13 cellular contexts compared by ENCODE assay signal in genomic region chr1:151728151-151728711, GRCh38. TPM values are rescaled to one million over a fixed set of nuclear protein-coding genes. Genes with fewer than 3 reads are reported as not detected.
DNase-seq lines count a peak whose midpoint lies in the region; FAIRE-seq and TF ChIP-seq lines count a peak whose summit lies in the region.
"Had no signal": no experiment of that assay in that cellular context is flagged by ENCODE, and none has a peak within 500 bp of the region (broad histone marks: within the 10 kb centered on the region; RNA-seq: fewer than 3 reads in every experiment).

No MANE protein-coding gene starts in this region.

- TF ChIP-seq CTCF in AG04450 (IDR thresholded peaks at IDR 0.05; ENCODE audit: low read depth, low read length): no peak
- TF ChIP-seq CTCF in fibroblast of the aortic adventitia (IDR thresholded peaks at IDR 0.05; ENCODE audit: insufficient read depth, low read length): no peak
- no peak for TF ChIP-seq CTCF in Caco-2 (IDR thresholded peaks at IDR 0.05; ENCODE audit: insufficient read depth in 1 of 2, low read depth in 1 of 2, low read length in 1 of 2, severe bottlenecking in 1 of 2, unreplicated experiment in 1 of 2)

- H3K36me3 Mint-ChIP-seq in Caco-2 (ENCODE audit: insufficient read depth, unreplicated experiment): no peaks in the 10 kb centered on the region

- no peaks in the 10 kb centered on the region for H3K9me3 Mint-ChIP-seq in Caco-2 (ENCODE audit: unreplicated experiment)

- no peak overlapping the region for H3K27ac ChIP-seq in AG04450 (ENCODE audit: low read depth, low read length)
- H3K27ac ChIP-seq: BLaER1, KMS-11, SJCRH30 had no signal

- no peaks in the 10 kb centered on the region for H3K36me3 ChIP-seq in NT2/D1 (ENCODE audit: insufficient read depth, insufficient read length, low read length)
- H3K36me3 ChIP-seq in Caco-2 (ENCODE audit: control insufficient read depth, insufficient read depth, low read length): no peaks in the 10 kb centered on the region
- H3K36me3 ChIP-seq: BLaER1, SJCRH30, stomach had no signal

- H3K4me3 Mint-ChIP-seq in Caco-2 (ENCODE audit: unreplicated experiment): no peak overlapping the region

- no peak for TF ChIP-seq POLR2A in GM12892 (IDR thresholded peaks at IDR 0.05; ENCODE audit: low read depth, low read length)

- DNase-seq in AG04450 (ENCODE audit: low read depth, low spot score): peak; percentile 16
- peak; percentile 30 for DNase-seq in NT2/D1 (ENCODE audit: low read depth, low spot score)
- peak; percentile 74 for DNase-seq in fibroblast of the aortic adventitia (ENCODE audit: low read depth)
- DNase-seq in myocyte (ENCODE audit: low read depth): peak; percentile 63
- DNase-seq in NK-92 (lab: John Stamatoyannopoulos, UW; ENCODE audit: unreplicated experiment): no peak
- no peak for DNase-seq in GM12892 (ENCODE audit: insufficient read length)
- no peak for DNase-seq in central memory CD4-positive, alpha-beta T cell
- DNase-seq in Caco-2: no peak
- DNase-seq: stomach had no signal

- H3K27me3 ChIP-seq in AG04450 (ENCODE audit: control insufficient read depth, insufficient read depth, low read length): peaks cover 42% of the 10 kb centered on the region
- H3K27me3 ChIP-seq in NT2/D1 (ENCODE audit: insufficient read depth, insufficient read length): peaks cover 3% of the 10 kb centered on the region
- H3K27me3 ChIP-seq in Caco-2 (replicated peaks; ENCODE audit: control insufficient read depth, insufficient read depth, low read length): no peaks in the 10 kb centered on the region

- H3K9ac ChIP-seq in NT2/D1 (ENCODE audit: insufficient read length, low read depth): no peak overlapping the region
- H3K9ac ChIP-seq: BLaER1, KMS-11 had no signal

- CTCF ChIA-PET in AG04450 (lab: Charles Lee) (interaction anchor here (0.9 to 1.2 kb wide), 5 partner anchors 35 to 194 kb away, joined by 3 to 4 read pairs (median 3); no protein-coding TSS in a partner anchor), Caco-2 (lab: Charles Lee) (no interaction called here)

- H3K4me3 ChIP-seq in AG04450 (ENCODE audit: low read depth, low read length) (no peak overlapping the region), NT2/D1 (ENCODE audit: insufficient read length, low read depth) (no peak overlapping the region), fibroblast of the aortic adventitia (ENCODE audit: low read depth, low read length) (peak overlapping the region; percentile 31), Caco-2 (ENCODE audit: low read depth, low read length) (no peak overlapping the region)
- H3K4me3 ChIP-seq: BLaER1, SJCRH30 had no signal

- POLR2A ChIA-PET in AG04450 (lab: Yijun Ruan, JAX) (interaction anchor here (0.7 kb wide), 1 partner anchor 8 kb away, joined by 5 read pairs; no protein-coding TSS in a partner anchor), Caco-2 (lab: Charles Lee) (interaction anchor here (0.6 kb wide), 1 partner anchor 154 kb away, joined by 3 read pairs; no protein-coding TSS in a partner anchor)

- H3K4me1 Mint-ChIP-seq in Caco-2 (ENCODE audit: low read depth, unreplicated experiment): peaks cover 16% of the 10 kb centered on the region

- H3K4me1 ChIP-seq in NT2/D1 (ENCODE audit: insufficient read depth, insufficient read length) (no peaks in the 10 kb centered on the region), Caco-2 (peaks cover 10% of the 10 kb centered on the region)
- H3K4me1 ChIP-seq: BLaER1, SJCRH30 had no signal

- FAIRE-seq in GM12892 (lab: Jason Lieb, UNC): no peak

- no peaks in the 10 kb centered on the region for H3K9me3 ChIP-seq in AG04450 (ENCODE audit: control insufficient read depth, insufficient read depth, low read length)
- H3K9me3 ChIP-seq in NT2/D1 (ENCODE audit: insufficient read depth, low read length): no peaks in the 10 kb centered on the region
- H3K9me3 ChIP-seq in Caco-2: no peaks in the 10 kb centered on the region
- H3K9me3 ChIP-seq: BLaER1, SJCRH30, stomach had no signal

- H3K27ac Mint-ChIP-seq in Caco-2 (ENCODE audit: unreplicated experiment): no peak overlapping the region

- BruUV-seq in Caco-2 (replicated peaks; lab: Mats Ljungman, UMichigan): no TSS peak

- H3K27me3 Mint-ChIP-seq in Caco-2 (ENCODE audit: insufficient read depth, unreplicated experiment): no peaks in the 10 kb centered on the region

- intact Hi-C loops in Caco-2 (cut with micrococcal nuclease; ENCODE audit: unreplicated experiment): no loop called here

RNA-seq across cellular contexts. Expression of gene RIIAD1, which starts 6.9 kb away (rescaled TPM):
- not detected in 2 replicates for polyA plus RNA-seq in AG04450 (2011; rRNA removed)
- polyA minus RNA-seq in AG04450 (2011; rRNA and poly(A)+ RNA removed): not detected in 2 replicates
- total RNA-seq in fibroblast of the aortic adventitia (ENCODE audit: low replicate concordance) (5.8 TPM in 1 of 2 replicates, not detected in the other), myocyte (not detected in 2 replicates), Caco-2 (2022) (0.88 and 1.0 TPM in 2 replicates)
- 2.5 TPM for polyA plus RNA-seq in myocyte (2012)
- not detected for polyA plus RNA-seq in GM12892 (2012; ENCODE audit: missing spikeins)
- total RNA-seq: renal cortical epithelial cell, SJCRH30, stomach had no signal

RNA-seq across cellular contexts. Expression of gene CELF3, which starts 11.6 kb away (rescaled TPM):
- polyA plus RNA-seq in AG04450 (2011; rRNA removed): not detected in 2 replicates
- not detected in 2 replicates for polyA minus RNA-seq in AG04450 (2011; rRNA and poly(A)+ RNA removed)
- total RNA-seq in fibroblast of the aortic adventitia (ENCODE audit: low replicate concordance) (not detected in 2 replicates), myocyte (not detected in 2 replicates), Caco-2 (2022) (0.27 and 1.1 TPM in 2 replicates)
- not detected for polyA plus RNA-seq in myocyte (2012)
- not detected for polyA plus RNA-seq in GM12892 (2012; ENCODE audit: missing spikeins)
- total RNA-seq: renal cortical epithelial cell, SJCRH30 had no signal

RNA-seq across cellular contexts. Expression of gene MRPL9, which starts 35.1 kb away (rescaled TPM):
- 93.4 and 98.6 TPM in 2 replicates for polyA plus RNA-seq in AG04450 (2011; rRNA removed)
- polyA minus RNA-seq in AG04450 (2011; rRNA and poly(A)+ RNA removed): 51.6 and 67.1 TPM in 2 replicates
- total RNA-seq in fibroblast of the aortic adventitia (ENCODE audit: low replicate concordance): 57.6 and 120 TPM in 2 replicates
- 54.5 and 66.5 TPM in 2 replicates for total RNA-seq in myocyte
- 53.7 TPM for polyA plus RNA-seq in myocyte (2012)
- polyA plus RNA-seq in GM12892 (2012; ENCODE audit: missing spikeins): 95.4 TPM
- total RNA-seq in Caco-2 (2022): 122 and 131 TPM in 2 replicates

Comparison
In these comparisons a context has a peak if more than half of its experiments do, and no peak if none do; other contexts are left out.
1. DNase-seq: peak in AG04450 (single experiment), NT2/D1 (single experiment), fibroblast of the aortic adventitia (single experiment) and myocyte (single experiment); none in NK-92 (single experiment), GM12892 (single experiment), central memory CD4-positive, alpha-beta T cell (single experiment) and Caco-2 (0 of 2).